In the genomic region with DNA sequence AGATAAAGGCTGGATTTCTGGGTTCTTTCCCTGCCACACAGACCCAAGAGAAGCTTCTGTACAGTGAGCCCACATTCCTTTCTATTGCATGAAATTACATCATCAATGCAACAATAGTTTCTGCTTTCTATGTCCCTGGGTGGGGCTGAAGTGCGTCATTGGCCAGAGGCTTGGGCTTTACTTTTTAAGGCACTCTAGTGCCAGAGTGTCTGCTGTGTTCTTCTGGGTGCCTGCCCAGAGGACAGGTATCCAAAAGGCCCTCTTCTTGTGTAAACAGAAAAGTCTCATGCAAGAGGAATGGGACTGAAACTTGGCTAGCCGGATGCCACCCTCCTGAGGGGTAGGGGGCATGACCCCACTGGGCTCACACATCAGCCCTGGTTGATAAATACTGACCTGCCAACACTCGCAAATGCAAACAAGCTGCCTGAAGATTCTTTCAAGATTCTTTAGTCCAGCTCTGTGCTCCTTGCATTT, we compare ENCODE assay signal across 1 cellular context.
TF ChIP-seq lines count a peak whose summit lies in the region.

No MANE protein-coding gene starts in this region.

TF ChIP-seq in HEK293, 187 proteins besides CTCF, POLR2A, EP300 and RAD21 (continued from another document and continues in another):
- TF ChIP-seq SCRT2 (tag by site-specific recombination; IDR thresholded peaks at IDR 0.05) (peak; percentile 70), ZFHX2 (tag by site-specific recombination; conservative IDR thresholded peaks at IDR 0.05) (no peak), ZSCAN16 (tag by site-specific recombination; IDR thresholded peaks at IDR 0.05) (no peak), ZNF280C (tag by site-specific recombination; IDR thresholded peaks at IDR 0.05) (no peak), ZNF324 (tag by site-specific recombination; IDR thresholded peaks at IDR 0.05) (no peak), PRDM10 (tag by site-specific recombination; IDR thresholded peaks at IDR 0.05) (peak; percentile 49), ZNF660 (tag by site-specific recombination; IDR thresholded peaks at IDR 0.05) (peak; percentile 69; the same call in 1 of the 2 replicates), ZNF211 (tag by site-specific recombination; IDR thresholded peaks at IDR 0.05; ENCODE audit: low read depth) (no peak), GLIS2 (tag by site-specific recombination; IDR thresholded peaks at IDR 0.05) (peak; percentile 48; the same call in 1 of the 2 replicates), ZNF629 (tag by site-specific recombination; IDR thresholded peaks at IDR 0.05) (peak; percentile 79), ZFP69B (tag by site-specific recombination; IDR thresholded peaks at IDR 0.05) (0 out of 2 replicates have a peak, but pooled peaks have one; percentile 26), ZNF2 (tag by site-specific recombination; IDR thresholded peaks at IDR 0.05) (no peak), ZNF473 (tag by site-specific recombination; IDR thresholded peaks at IDR 0.05) (no peak), HOXA7 (CRISPR knock-in tag; IDR thresholded peaks at IDR 0.05; ENCODE audit: borderline replicate concordance) (no peak), YY2 (tag by site-specific recombination; IDR thresholded peaks at IDR 0.05) (no peak), ZNF266 (tag by site-specific recombination; IDR thresholded peaks at IDR 0.05; ENCODE audit: low read depth) (no peak), ZNF610 (tag by site-specific recombination; IDR thresholded peaks at IDR 0.05; ENCODE audit: borderline replicate concordance) (no peak), ZNF433 (tag by site-specific recombination; IDR thresholded peaks at IDR 0.05; ENCODE audit: low read depth) (no peak), ZNF416 (tag by site-specific recombination; IDR thresholded peaks at IDR 0.05) (no peak), ZNF600 (tag by site-specific recombination; IDR thresholded peaks at IDR 0.05) (no peak), ZNF362 (tag by site-specific recombination; IDR thresholded peaks at IDR 0.05) (no peak), BCL6B (tag by site-specific recombination; IDR thresholded peaks at IDR 0.05) (peak; percentile 98), ZNF560 (tag by site-specific recombination; IDR thresholded peaks at IDR 0.05; ENCODE audit: borderline replicate concordance) (no peak), ZNF138 (tag by site-specific recombination; IDR thresholded peaks at IDR 0.05; ENCODE audit: borderline replicate concordance) (no peak), ZNF302 (tag by site-specific recombination; IDR thresholded peaks at IDR 0.05; ENCODE audit: low read depth) (no peak), ZNF404 (tag by site-specific recombination; IDR thresholded peaks at IDR 0.05) (no peak), ZNF423 (tag by site-specific recombination; IDR thresholded peaks at IDR 0.05) (no peak), ZNF174 (tag by site-specific recombination; IDR thresholded peaks at IDR 0.05) (no peak), ZNF518A (tag by site-specific recombination; conservative IDR thresholded peaks at IDR 0.05; ENCODE audit: low read depth) (no peak; the same call in 1 of the 2 replicates), ZNF843 (tag by site-specific recombination; IDR thresholded peaks at IDR 0.05) (no peak), ZBTB10 (tag by site-specific recombination; IDR thresholded peaks at IDR 0.05) (peak; percentile 43; the same call in 1 of the 2 replicates), SP2 (tag by site-specific recombination; IDR thresholded peaks at IDR 0.05) (no peak), ZNF530 (tag by site-specific recombination; IDR thresholded peaks at IDR 0.05; ENCODE audit: low read depth) (no peak), ZNF707 (tag by site-specific recombination; IDR thresholded peaks at IDR 0.05) (no peak), REPIN1 (tag by site-specific recombination; IDR thresholded peaks at IDR 0.05; ENCODE audit: low read depth) (no peak), ZBTB8A (tag by site-specific recombination; IDR thresholded peaks at IDR 0.05) (peak; percentile 74), ZNF350 (tag by site-specific recombination; IDR thresholded peaks at IDR 0.05) (no peak), PRDM1 (tag by site-specific recombination; IDR thresholded peaks at IDR 0.05) (0 out of 2 replicates have a peak, but pooled peaks have one; percentile 55), ZNF16 (tag by site-specific recombination; IDR thresholded peaks at IDR 0.05; ENCODE audit: low read depth) (no peak), SETDB1 (IDR thresholded peaks at IDR 0.05; ENCODE audit: insufficient read length, low read length) (no peak)
- TF ChIP-seq, protein P1, sequence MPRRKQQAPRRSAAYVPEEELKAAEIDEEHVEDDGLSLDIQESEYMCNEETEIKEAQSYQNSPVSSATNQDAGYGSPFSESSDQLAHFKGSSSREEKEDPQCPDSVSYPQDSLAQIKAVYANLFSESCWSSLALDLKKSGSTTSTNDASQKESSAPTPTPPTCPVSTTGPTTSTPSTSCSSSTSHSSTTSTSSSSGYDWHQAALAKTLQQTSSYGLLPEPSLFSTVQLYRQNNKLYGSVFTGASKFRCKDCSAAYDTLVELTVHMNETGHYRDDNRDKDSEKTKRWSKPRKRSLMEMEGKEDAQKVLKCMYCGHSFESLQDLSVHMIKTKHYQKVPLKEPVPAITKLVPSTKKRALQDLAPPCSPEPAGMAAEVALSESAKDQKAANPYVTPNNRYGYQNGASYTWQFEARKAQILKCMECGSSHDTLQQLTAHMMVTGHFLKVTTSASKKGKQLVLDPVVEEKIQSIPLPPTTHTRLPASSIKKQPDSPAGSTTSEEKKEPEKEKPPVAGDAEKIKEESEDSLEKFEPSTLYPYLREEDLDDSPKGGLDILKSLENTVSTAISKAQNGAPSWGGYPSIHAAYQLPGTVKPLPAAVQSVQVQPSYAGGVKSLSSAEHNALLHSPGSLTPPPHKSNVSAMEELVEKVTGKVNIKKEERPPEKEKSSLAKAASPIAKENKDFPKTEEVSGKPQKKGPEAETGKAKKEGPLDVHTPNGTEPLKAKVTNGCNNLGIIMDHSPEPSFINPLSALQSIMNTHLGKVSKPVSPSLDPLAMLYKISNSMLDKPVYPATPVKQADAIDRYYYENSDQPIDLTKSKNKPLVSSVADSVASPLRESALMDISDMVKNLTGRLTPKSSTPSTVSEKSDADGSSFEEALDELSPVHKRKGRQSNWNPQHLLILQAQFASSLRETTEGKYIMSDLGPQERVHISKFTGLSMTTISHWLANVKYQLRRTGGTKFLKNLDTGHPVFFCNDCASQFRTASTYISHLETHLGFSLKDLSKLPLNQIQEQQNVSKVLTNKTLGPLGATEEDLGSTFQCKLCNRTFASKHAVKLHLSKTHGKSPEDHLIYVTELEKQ (tag by site-specific recombination; IDR thresholded peaks at IDR 0.05; ENCODE audit: borderline replicate concordance), result no peak
